Comparison of ENCODE assay signal across 19 cellular contexts in genomic region chr13:112907286-112907685, GRCh38.
A peak's percentile ranks its signal among the peaks of the same experiment; 100 is the strongest.
DNase-seq lines count a peak whose midpoint lies in the region; ATAC-seq, FAIRE-seq and TF ChIP-seq lines count a peak whose summit lies in the region.
"Had no signal": no experiment of that assay in that cellular context is flagged by ENCODE, and none has a peak within 500 bp of the region (broad histone marks: within the 10 kb centered on the region; RNA-seq: fewer than 3 reads in every experiment).

No MANE protein-coding gene starts in this region.

- H3K27me3 ChIP-seq in HepG2 (ENCODE audit: control insufficient read depth in 1 of 2, insufficient read depth in 2 of 2, low read length in 2 of 2): no peaks in the 10 kb centered on the region
- H3K27me3 ChIP-seq in right lobe of liver: no peaks in the 10 kb centered on the region
- H3K27me3 ChIP-seq in neural progenitor cell: no peaks in the 10 kb centered on the region
- peaks cover 33% of the 10 kb centered on the region for H3K27me3 ChIP-seq in MG63

- H4K20me1 ChIP-seq in HepG2 (ENCODE audit: insufficient read depth, low read length) (no peaks in the 10 kb centered on the region), neural progenitor cell (ENCODE audit: low read depth) (peaks cover 47% of the 10 kb centered on the region)

- DNase-seq in HepG2 (ENCODE audit: low spot score): no peak
- DNase-seq in right lobe of liver: no peak
- DNase-seq in kidney: no peak
- no peak for DNase-seq in neural progenitor cell (ENCODE audit: low spot score)
- DNase-seq in ureter (ENCODE audit: low spot score): no peak
- no peak for DNase-seq in RKO (ENCODE audit: low spot score)
- DNase-seq in MG63: no peak
- DNase-seq: 8988T, DMS 273 treated with DMSO at 0.1 percent for 48 hours, DMS79 treated with DMSO at 0.1 percent for 48 hours, MM.1S, NCI-H1048, NCI-H1436, NCI-H187 treated with DMSO at 0.1 percent for 48 hours, NCI-H2107 had no signal

- peak overlapping the region; percentile 89 for H3K27ac Mint-ChIP-seq in neural progenitor cell

- peaks cover 38% of the 10 kb centered on the region for H3K4me1 Mint-ChIP-seq in neural progenitor cell

- 97% methylated on average over 8 of the region's 8 CpGs for WGBS in HepG2 (ENCODE audit: low lambda C conversion rate)
- 84% methylated on average over 4 of the region's 8 CpGs for WGBS in right lobe of liver (ENCODE audit: insufficient coverage, low coverage, low lambda C conversion rate, missing lambda C conversion rate)

- H3K9me3 ChIP-seq in HepG2 (ENCODE audit: low read length): no peaks in the 10 kb centered on the region
- no peaks in the 10 kb centered on the region for H3K9me3 ChIP-seq in right lobe of liver
- H3K9me3 ChIP-seq in kidney (ENCODE audit: control insufficient read depth in 1 of 2, low read length in 2 of 2): no peaks in the 10 kb centered on the region
- H3K9me3 ChIP-seq in neural progenitor cell (ENCODE audit: low read depth): no peaks in the 10 kb centered on the region
- H3K9me3 ChIP-seq in MG63: 0 out of 2 replicates have a peak, but pooled peaks cover 2% of the 10 kb centered on the region

- POLR2A ChIA-PET in HepG2 (lab: Yijun Ruan, JAX): interaction anchor here (4.1 kb wide), 1 partner anchor 13 kb away, joined by 26 read pairs; no protein-coding TSS in a partner anchor

- H3K4me1 ChIP-seq in HepG2 (ENCODE audit: insufficient read depth, low read length) (peaks cover 70% of the 10 kb centered on the region), right lobe of liver (no peaks in the 10 kb centered on the region), kidney (ENCODE audit: control insufficient read depth in 1 of 2, insufficient read depth in 1 of 2, low read depth in 1 of 2, low read length in 2 of 2) (peaks cover 28 to 50% of the 10 kb centered on the region in 2 donors), neural progenitor cell (peaks cover 59% of the 10 kb centered on the region)

- TF ChIP-seq POLR2A in HepG2 (IDR thresholded peaks at IDR 0.05; ENCODE audit: insufficient read depth in 1 of 2, low read depth in 2 of 2, low read length in 2 of 2) (no peak), right lobe of liver (IDR thresholded peaks at IDR 0.05) (no peak)

- peaks cover 53% of the 10 kb centered on the region for H3K36me3 Mint-ChIP-seq in neural progenitor cell

- intact Hi-C loops in HepG2 (cut with micrococcal nuclease; ENCODE audit: unreplicated experiment) (loop anchor here (2.0 kb wide), 1 partner anchor 22 kb away; no protein-coding TSS in a partner anchor), right lobe of liver (cut with DNase I) (no loop called here), kidney (cut with DNase I) (no loop called here)

- H3K27me3 Mint-ChIP-seq in neural progenitor cell (ENCODE audit: insufficient read depth, low read depth): no peaks in the 10 kb centered on the region

- H3K36me3 ChIP-seq in HepG2 (replicated peaks in 1 of 2; ENCODE audit: control insufficient read depth in 1 of 2, insufficient read depth in 2 of 2, low read length in 2 of 2) (peaks cover 5 to 21% of the 10 kb centered on the region in 2 experiments; a peak in 4 of 5 replicates), right lobe of liver (no peaks in the 10 kb centered on the region), kidney (ENCODE audit: control insufficient read depth in 1 of 2, insufficient read depth in 2 of 2, low read length in 2 of 2) (peaks cover 2 to 10% of the 10 kb centered on the region in 2 donors), neural progenitor cell (no peaks in the 10 kb centered on the region), MG63 (no peaks in the 10 kb centered on the region)

- TF ChIP-seq CTCF in HepG2 (CRISPR knock-in tag; IDR thresholded peaks at IDR 0.05) (no peak), right lobe of liver (IDR thresholded peaks at IDR 0.05) (no peak), kidney (IDR thresholded peaks at IDR 0.05; ENCODE audit: borderline replicate concordance, extremely low read depth, insufficient read depth) (no peak), neural progenitor cell (IDR thresholded peaks at IDR 0.05) (no peak)

- H3F3A ChIP-seq in neural progenitor cell (ENCODE audit: low read depth): peaks cover 49% of the 10 kb centered on the region

- no peak overlapping the region for H3K4me3 Mint-ChIP-seq in neural progenitor cell

- ATAC-seq in HepG2: no peak
- ATAC-seq in right lobe of liver: no peak
- ATAC-seq: GM12878, K562, SK-N-SH treated with all-trans-retinoic acid at 6 μM for 48 hours had no signal

- no peak for TF ChIP-seq RAD21 in HepG2 (CRISPR knock-in tag; IDR thresholded peaks at IDR 0.05)

- H3K9ac ChIP-seq in HepG2 (ENCODE audit: insufficient read depth, low read depth, low read length): no peak overlapping the region
- no peak overlapping the region for H3K9ac ChIP-seq in kidney (ENCODE audit: low read length in 2 of 2)
- H3K9ac ChIP-seq in neural progenitor cell: no peak overlapping the region

- H3K27ac ChIP-seq in HepG2 (ENCODE audit: extremely low read length, insufficient read depth, low read length): no peak overlapping the region
- H3K27ac ChIP-seq in right lobe of liver: no peak overlapping the region
- peak overlapping the region; percentile 51 to 65 for H3K27ac ChIP-seq in kidney (ENCODE audit: low read depth in 2 of 2, low read length in 2 of 2)
- no peak overlapping the region for H3K27ac ChIP-seq in neural progenitor cell

- H3K4me2 ChIP-seq in HepG2 (ENCODE audit: low read depth, low read length): peak overlapping the region; percentile 42; the same call in 1 of the 2 replicates
- no peak overlapping the region for H3K4me2 ChIP-seq in neural progenitor cell

- no peak overlapping the region for H3K4me3 ChIP-seq in HepG2 (replicated peaks in 1 of 3; ENCODE audit: insufficient read depth in 1 of 3, low read depth in 2 of 3, low read length in 3 of 3)
- no peak overlapping the region for H3K4me3 ChIP-seq in right lobe of liver
- no peak overlapping the region for H3K4me3 ChIP-seq in kidney (ENCODE audit: low read length in 2 of 2)
- no peak overlapping the region for H3K4me3 ChIP-seq in neural progenitor cell
- no peak overlapping the region for H3K4me3 ChIP-seq in MG63
- H3K4me3 ChIP-seq: GM12878, K562 had no signal

- BruUV-seq in HepG2 (replicated peaks; lab: Mats Ljungman, UMichigan): no TSS peak

- H3K79me2 ChIP-seq in HepG2 (ENCODE audit: insufficient read depth, low read length): peaks cover 10% of the 10 kb centered on the region
- H3K79me2 ChIP-seq in neural progenitor cell (ENCODE audit: low read depth): peaks cover 58% of the 10 kb centered on the region

- CTCF ChIA-PET in HepG2 (lab: Yijun Ruan, JAX; ENCODE audit: low intra/inter-chr PET ratio, low total read pairs): no interaction called here

- H2AFZ ChIP-seq in HepG2 (ENCODE audit: low read length) (no peak overlapping the region), neural progenitor cell (replicated peaks) (no peak overlapping the region)

- TF ChIP-seq EP300 in HepG2 (IDR thresholded peaks at IDR 0.05; ENCODE audit: low read depth in 2 of 2, low read length in 2 of 2) (no peak), HepG2 (CRISPR knock-in tag; IDR thresholded peaks at IDR 0.05; ENCODE audit: borderline replicate concordance) (no peak)

- peaks cover 8% of the 10 kb centered on the region for H3K9me3 Mint-ChIP-seq in neural progenitor cell

- in situ Hi-C loops in HepG2 (cut with HindIII; ENCODE audit: extremely low pct_ligation_motif_present, low pct_unique_long_range_greater_than_20kb): no loop called here

- FAIRE-seq in HepG2 (lab: Jason Lieb, UNC) (no peak), kidney (lab: Jason Lieb, UNC) (no peak)
- FAIRE-seq: GM12878, H54, K562 had no signal

TF ChIP-seq in HepG2, 621 proteins besides CTCF, POLR2A, EP300 and RAD21:
- TF ChIP-seq, protein P1, sequence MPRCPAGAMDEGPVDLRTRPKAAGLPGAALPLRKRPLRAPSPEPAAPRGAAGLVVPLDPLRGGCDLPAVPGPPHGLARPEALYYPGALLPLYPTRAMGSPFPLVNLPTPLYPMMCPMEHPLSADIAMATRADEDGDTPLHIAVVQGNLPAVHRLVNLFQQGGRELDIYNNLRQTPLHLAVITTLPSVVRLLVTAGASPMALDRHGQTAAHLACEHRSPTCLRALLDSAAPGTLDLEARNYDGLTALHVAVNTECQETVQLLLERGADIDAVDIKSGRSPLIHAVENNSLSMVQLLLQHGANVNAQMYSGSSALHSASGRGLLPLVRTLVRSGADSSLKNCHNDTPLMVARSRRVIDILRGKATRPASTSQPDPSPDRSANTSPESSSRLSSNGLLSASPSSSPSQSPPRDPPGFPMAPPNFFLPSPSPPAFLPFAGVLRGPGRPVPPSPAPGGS (CRISPR knock-in tag; IDR thresholded peaks at IDR 0.05): no peak
- 0 out of 2 replicates have a peak, but pooled peaks have one; percentile 3 for TF ChIP-seq ZBTB38 (CRISPR knock-in tag; IDR thresholded peaks at IDR 0.05)

Comparison
In these comparisons a context has a peak if more than half of its experiments do, and no peak if none do; other contexts are left out.
1. H3K27ac ChIP-seq: peak in kidney (2 of 2); none in HepG2 (single experiment), right lobe of liver (0 of 3) and neural progenitor cell (single experiment).